In genomic region chr15:65026756-65027155, GRCh38 we compare ENCODE assay signal across 23 cellular contexts. TPM values are rescaled to one million over a fixed set of nuclear protein-coding genes. Genes with fewer than 3 reads are reported as not detected.
A peak's percentile ranks its signal among the peaks of the same experiment; 100 is the strongest.
DNase-seq lines count a peak whose midpoint lies in the region; ATAC-seq and TF ChIP-seq lines count a peak whose summit lies in the region.
"Had no signal": no experiment of that assay in that cellular context is flagged by ENCODE, and none has a peak within 500 bp of the region (broad histone marks: within the 10 kb centered on the region; RNA-seq: fewer than 3 reads in every experiment).

No MANE protein-coding gene starts in this region.

- H3K9me3 ChIP-seq in CD4-positive, CD25-positive, alpha-beta regulatory T cell (ENCODE audit: control insufficient read depth in 2 of 2, low read length in 2 of 2) = no peaks in the 10 kb centered on the region
- H3K9me3 ChIP-seq in smooth muscle cell (replicated peaks; ENCODE audit: low read depth) = no peaks in the 10 kb centered on the region
- H3K9me3 ChIP-seq: A549 had no signal

- peak overlapping the region in 3 of 4 donors; percentile 3 to 57 (median 13) for H3K4me3 Mint-ChIP-seq in CD4-positive, CD25-positive, alpha-beta regulatory T cell
- H3K4me3 Mint-ChIP-seq in IgD-negative memory B cell = peak overlapping the region in 3 of 4 donors; percentile 5 to 62 (median 56)
- H3K4me3 Mint-ChIP-seq in brain = peak overlapping the region in 4 of 5 experiments; percentile 10 to 57 (median 39)
- H3K4me3 Mint-ChIP-seq in neural crest cell = peak overlapping the region; percentile 70
- no peak overlapping the region for H3K4me3 Mint-ChIP-seq in activated naive CD4-positive, alpha-beta T cell treated with anti-CD3 and anti-CD28 coated beads, Interleukin-2, amount 10 ng/mL, durations not matched to agents 7 days and 5 days

- CTCF ChIA-PET in activated naive CD4-positive, alpha-beta T cell treated with anti-CD3 and anti-CD28 coated beads, Interleukin-2, amount 10 ng/mL, durations not matched to agents 7 days and 5 days (lab: Charles Lee) = interaction anchor here (0.7 kb wide), 1 partner anchor 358 kb away, joined by 3 read pairs; no protein-coding TSS in a partner anchor

- no peak overlapping the region for H3K4me3 ChIP-seq in CD4-positive, CD25-positive, alpha-beta regulatory T cell (ENCODE audit: low read depth, low read length)
- H3K4me3 ChIP-seq in smooth muscle cell = no peak overlapping the region
- H3K4me3 ChIP-seq: A549 had no signal

- H3K27ac ChIP-seq in CD4-positive, CD25-positive, alpha-beta regulatory T cell (ENCODE audit: insufficient read depth, low read length, poor library complexity, severe bottlenecking) = no peak overlapping the region
- no peak overlapping the region for H3K27ac ChIP-seq in smooth muscle cell (ENCODE audit: low read depth)
- H3K27ac ChIP-seq: A549 had no signal

- H3K27me3 Mint-ChIP-seq in CD4-positive, CD25-positive, alpha-beta regulatory T cell = peaks cover 13% of the 10 kb centered on the region
- H3K27me3 Mint-ChIP-seq in IgD-negative memory B cell (no peaks in the 10 kb centered on the region), brain (peaks cover 3% of the 10 kb centered on the region), neural crest cell (ENCODE audit: low read depth) (peaks cover under 1% of the 10 kb centered on the region)
- peaks cover 13% of the 10 kb centered on the region for H3K27me3 Mint-ChIP-seq in activated naive CD4-positive, alpha-beta T cell treated with anti-CD3 and anti-CD28 coated beads, Interleukin-2, amount 10 ng/mL, durations not matched to agents 7 days and 5 days
- H3K27me3 Mint-ChIP-seq: CD8-positive, alpha-beta memory T cell had no signal

- peaks cover 2% of the 10 kb centered on the region for H3K27me3 ChIP-seq in CD4-positive, CD25-positive, alpha-beta regulatory T cell (ENCODE audit: control insufficient read depth, insufficient read depth, low read length)
- H3K27me3 ChIP-seq in smooth muscle cell (ENCODE audit: low read depth) = no peaks in the 10 kb centered on the region

- H3K4me2 ChIP-seq in smooth muscle cell = no peak overlapping the region

- H3K9ac ChIP-seq in smooth muscle cell (ENCODE audit: low read depth) = no peak overlapping the region

- peaks cover 22% of the 10 kb centered on the region for H3K36me3 Mint-ChIP-seq in CD4-positive, CD25-positive, alpha-beta regulatory T cell
- H3K36me3 Mint-ChIP-seq in IgD-negative memory B cell (peaks cover 8% of the 10 kb centered on the region), brain (peaks cover 27% of the 10 kb centered on the region), neural crest cell (ENCODE audit: low read depth) (no peaks in the 10 kb centered on the region)
- peaks cover 21% of the 10 kb centered on the region for H3K36me3 Mint-ChIP-seq in activated naive CD4-positive, alpha-beta T cell treated with anti-CD3 and anti-CD28 coated beads, Interleukin-2, amount 10 ng/mL, durations not matched to agents 7 days and 5 days

- peaks cover 9% of the 10 kb centered on the region for H3K36me3 ChIP-seq in CD4-positive, CD25-positive, alpha-beta regulatory T cell (ENCODE audit: control insufficient read depth, insufficient read depth, low read length)
- no peaks in the 10 kb centered on the region for H3K36me3 ChIP-seq in smooth muscle cell (ENCODE audit: low read depth)

- H3K4me1 ChIP-seq in CD4-positive, CD25-positive, alpha-beta regulatory T cell (ENCODE audit: control insufficient read depth, insufficient read depth, low read length, poor library complexity, severe bottlenecking) = peaks cover 15% of the 10 kb centered on the region
- H3K4me1 ChIP-seq in smooth muscle cell (ENCODE audit: low read depth) = peaks cover 13% of the 10 kb centered on the region

- 98% methylated on average over 6 of the region's 6 CpGs for WGBS in smooth muscle cell (ENCODE audit: low lambda C conversion rate)

- no peaks in the 10 kb centered on the region for H3F3A ChIP-seq in smooth muscle cell (ENCODE audit: low read depth)

- no peak for ATAC-seq in CD4-positive, CD25-positive, alpha-beta regulatory T cell (ENCODE audit: low read depth in 2 of 2)
- ATAC-seq: A549, SK-N-SH treated with all-trans-retinoic acid at 6 μM for 48 hours had no signal

- TF ChIP-seq CTCF in brain (conservative IDR thresholded peaks at IDR 0.05) = no peak
- no peak for TF ChIP-seq CTCF in neural crest cell (conservative IDR thresholded peaks at IDR 0.05)
- no peak for TF ChIP-seq CTCF in smooth muscle cell (IDR thresholded peaks at IDR 0.05; ENCODE audit: borderline replicate concordance, insufficient read depth, poor library complexity, severe bottlenecking)

- H3K27ac Mint-ChIP-seq in CD4-positive, CD25-positive, alpha-beta regulatory T cell = peak overlapping the region in 1 of 3 donors; percentile 65
- no peak overlapping the region for H3K27ac Mint-ChIP-seq in IgD-negative memory B cell
- H3K27ac Mint-ChIP-seq in brain = no peak overlapping the region
- no peak overlapping the region for H3K27ac Mint-ChIP-seq in neural crest cell (ENCODE audit: unreplicated experiment)
- H3K27ac Mint-ChIP-seq in activated naive CD4-positive, alpha-beta T cell treated with anti-CD3 and anti-CD28 coated beads, Interleukin-2, amount 10 ng/mL, durations not matched to agents 7 days and 5 days = no peak overlapping the region

- peaks cover 13% of the 10 kb centered on the region for H3K79me2 ChIP-seq in smooth muscle cell (ENCODE audit: low read depth)

- DNase-seq in CD4-positive, CD25-positive, alpha-beta regulatory T cell = no peak
- no peak for DNase-seq in neural crest cell (ENCODE audit: low read depth, low spot score)
- DNase-seq in activated naive CD4-positive, alpha-beta T cell treated with anti-CD3 and anti-CD28 coated beads, Interleukin-2, amount 10 ng/mL, durations not matched to agents 7 days and 5 days = no peak
- no peak for DNase-seq in smooth muscle cell (lab: John Stamatoyannopoulos, UW; ENCODE audit: unreplicated experiment)
- DNase-seq in KG1 (lab: John Stamatoyannopoulos, UW) = no peak
- DNase-seq: C1 segment of cervical spinal cord; CD8-positive, alpha-beta memory T cell; DMS 273 treated with DMSO at 0.1 percent for 48 hours; DMS79 treated with DMSO at 0.1 percent for 48 hours; GF-D8; HCEC 1CT; NCI-H1048; NCI-H1417; NCI-H1694; NCI-H2029 treated with DMSO at 0.1 percent for 48 hours; NCI-H2227 treated with DMSO at 0.1 percent for 48 hours; NCI-H69 had no signal

- H3K9me3 Mint-ChIP-seq in CD4-positive, CD25-positive, alpha-beta regulatory T cell = no peaks in the 10 kb centered on the region
- H3K9me3 Mint-ChIP-seq in IgD-negative memory B cell (no peaks in the 10 kb centered on the region), brain (peaks cover 0 to 5% (median 0%) of the 10 kb centered on the region in 5 experiments), neural crest cell (no peaks in the 10 kb centered on the region)
- no peaks in the 10 kb centered on the region for H3K9me3 Mint-ChIP-seq in activated naive CD4-positive, alpha-beta T cell treated with anti-CD3 and anti-CD28 coated beads, Interleukin-2, amount 10 ng/mL, durations not matched to agents 7 days and 5 days
- H3K9me3 Mint-ChIP-seq: CD8-positive, alpha-beta memory T cell had no signal

- peaks cover 5 to 36% (median 17%) of the 10 kb centered on the region in 4 donors for H3K4me1 Mint-ChIP-seq in CD4-positive, CD25-positive, alpha-beta regulatory T cell
- H3K4me1 Mint-ChIP-seq in IgD-negative memory B cell (peaks cover 6 to 19% (median 12%) of the 10 kb centered on the region in 3 donors), brain (peaks cover 14% of the 10 kb centered on the region), neural crest cell (peaks cover 12% of the 10 kb centered on the region)
- peaks cover 17% of the 10 kb centered on the region for H3K4me1 Mint-ChIP-seq in activated naive CD4-positive, alpha-beta T cell treated with anti-CD3 and anti-CD28 coated beads, Interleukin-2, amount 10 ng/mL, durations not matched to agents 7 days and 5 days

- H4K20me1 ChIP-seq in smooth muscle cell (ENCODE audit: low read depth) = no peaks in the 10 kb centered on the region

- no peak overlapping the region for H2AFZ ChIP-seq in smooth muscle cell (ENCODE audit: low read depth)

RNA-seq across cellular contexts. Expression of gene MTFMT, which starts 2.7 kb away (rescaled TPM):
- total RNA-seq in CD4-positive, CD25-positive, alpha-beta regulatory T cell = 6.1 TPM
- polyA plus RNA-seq in CD4-positive, CD25-positive, alpha-beta regulatory T cell = 10 to 100 TPM; 18.7 to 26.9 (median 19.9) TPM
- polyA plus RNA-seq in IgD-negative memory B cell (15.8 TPM), brain (ENCODE audit: insufficient read depth, low read depth, low replicate concordance) (6.9 TPM), smooth muscle cell (11.3 and 15.5 TPM in 2 replicates)
- total RNA-seq in neural crest cell (18.8 and 20.5 TPM in 2 replicates), smooth muscle cell (16.8 and 19.9 TPM in 2 replicates)

RNA-seq across cellular contexts. Expression of gene SLC51B, which starts 18.4 kb away (rescaled TPM):
- total RNA-seq in CD4-positive, CD25-positive, alpha-beta regulatory T cell = not detected
- not detected for polyA plus RNA-seq in CD4-positive, CD25-positive, alpha-beta regulatory T cell
- polyA plus RNA-seq in IgD-negative memory B cell = not detected
- 0.51 TPM for polyA plus RNA-seq in brain (ENCODE audit: insufficient read depth, low read depth, low replicate concordance)
- total RNA-seq in neural crest cell = not detected in 2 replicates
- not detected in 2 replicates for total RNA-seq in smooth muscle cell
- polyA plus RNA-seq in smooth muscle cell = not detected in 2 replicates
- total RNA-seq: CD8-positive, alpha-beta memory T cell; H1 had no signal
- polyA plus RNA-seq: CD8-positive, alpha-beta memory T cell; H1 had no signal

RNA-seq across cellular contexts. Expression of gene SPG21, which starts 37.0 kb away (rescaled TPM):
- total RNA-seq in CD4-positive, CD25-positive, alpha-beta regulatory T cell = 46.9 TPM
- 100 to 1,000 TPM; 126 to 146 (median 136) TPM for polyA plus RNA-seq in CD4-positive, CD25-positive, alpha-beta regulatory T cell
- polyA plus RNA-seq in IgD-negative memory B cell (137 TPM), brain (ENCODE audit: insufficient read depth, low read depth, low replicate concordance) (111 TPM), smooth muscle cell (95.0 and 110 TPM in 2 replicates)
- total RNA-seq in neural crest cell (71.8 and 73.5 TPM in 2 replicates), smooth muscle cell (84.8 and 94.4 TPM in 2 replicates)

RNA-seq across cellular contexts. Expression of gene RASL12, which starts 41.0 kb away (rescaled TPM):
- total RNA-seq in CD4-positive, CD25-positive, alpha-beta regulatory T cell = not detected
- polyA plus RNA-seq in CD4-positive, CD25-positive, alpha-beta regulatory T cell = not detected
- polyA plus RNA-seq in IgD-negative memory B cell (not detected), brain (ENCODE audit: insufficient read depth, low read depth, low replicate concordance) (9.1 TPM), smooth muscle cell (14.6 and 15.0 TPM in 2 replicates)
- total RNA-seq in neural crest cell (1.5 and 1.8 TPM in 2 replicates), smooth muscle cell (8.7 and 11.8 TPM in 2 replicates)
- total RNA-seq: CD8-positive, alpha-beta memory T cell had no signal
- polyA plus RNA-seq: CD8-positive, alpha-beta memory T cell had no signal

RNA-seq across cellular contexts. Expression of gene KBTBD13, which starts 49.8 kb away (rescaled TPM):
- not detected for total RNA-seq in CD4-positive, CD25-positive, alpha-beta regulatory T cell
- not detected for polyA plus RNA-seq in CD4-positive, CD25-positive, alpha-beta regulatory T cell
- not detected for polyA plus RNA-seq in IgD-negative memory B cell
- not detected for polyA plus RNA-seq in brain (ENCODE audit: insufficient read depth, low read depth, low replicate concordance)
- not detected in 2 replicates for total RNA-seq in neural crest cell
- total RNA-seq in smooth muscle cell = not detected in 2 replicates
- polyA plus RNA-seq in smooth muscle cell = 0.11 and 0.66 TPM in 2 replicates
- total RNA-seq: CD8-positive, alpha-beta memory T cell; H1; NCI-H460 had no signal
- polyA plus RNA-seq: A549; CD8-positive, alpha-beta memory T cell; H1 had no signal
